In genomic region chr15:25244731-25245585, GRCh38 we compare ENCODE assay signal across 23 cellular contexts.
A peak's percentile ranks its signal among the peaks of the same experiment; 100 is the strongest.
DNase-seq lines count a peak whose midpoint lies in the region; ATAC-seq and TF ChIP-seq lines count a peak whose summit lies in the region.
"Had no signal": no experiment of that assay in that cellular context is flagged by ENCODE, and none has a peak within 500 bp of the region (broad histone marks: within the 10 kb centered on the region; RNA-seq: fewer than 3 reads in every experiment).

No MANE protein-coding gene starts in this region.

- H3K27ac Mint-ChIP-seq in activated CD4-positive, alpha-beta memory T cell treated with anti-CD3 and anti-CD28 coated beads for 36 hours = no peak overlapping the region
- no peak overlapping the region for H3K27ac Mint-ChIP-seq in activated CD4-positive, alpha-beta memory T cell treated with anti-CD3 and anti-CD28 coated beads, Interleukin-2, amount 10 ng/mL, durations not matched to agents 7 days and 5 days
- H3K27ac Mint-ChIP-seq in chondrocyte (ENCODE audit: unreplicated experiment) = no peak overlapping the region
- H3K27ac Mint-ChIP-seq in activated T-helper 1 cell treated with anti-CD3 and anti-CD28 coated beads, Interleukin-12 subunit alpha, Interleukin-12 subunit beta, Interleukin-2, Interleukin-4 antibody, amounts not matched to agents 30 ng/mL and 10 ng/mL and 1 ng/mL, durations not matched to agents 14 hours and 24 hours and 36 hours = no peak overlapping the region

- H3K9me3 ChIP-seq in lower lobe of right lung = peaks cover 16% of the 10 kb centered on the region
- H3K9me3 ChIP-seq in stomach = peaks cover 5 to 98% (median 74%) of the 10 kb centered on the region in 4 donors

- TF ChIP-seq POLR2A in stomach (IDR thresholded peaks at IDR 0.05) = no peak

- no peaks in the 10 kb centered on the region for H3K4me1 Mint-ChIP-seq in activated CD4-positive, alpha-beta memory T cell treated with anti-CD3 and anti-CD28 coated beads for 36 hours (ENCODE audit: low read depth)
- no peaks in the 10 kb centered on the region for H3K4me1 Mint-ChIP-seq in activated CD4-positive, alpha-beta memory T cell treated with anti-CD3 and anti-CD28 coated beads, Interleukin-2, amount 10 ng/mL, durations not matched to agents 7 days and 5 days
- no peaks in the 10 kb centered on the region for H3K4me1 Mint-ChIP-seq in chondrocyte (ENCODE audit: low read depth)
- H3K4me1 Mint-ChIP-seq in activated T-helper 1 cell treated with anti-CD3 and anti-CD28 coated beads, Interleukin-12 subunit alpha, Interleukin-12 subunit beta, Interleukin-2, Interleukin-4 antibody, amounts not matched to agents 30 ng/mL and 10 ng/mL and 1 ng/mL, durations not matched to agents 14 hours and 24 hours and 36 hours (ENCODE audit: low read depth) = no peaks in the 10 kb centered on the region

- 81 to 92% (median 86%) methylated on average over 8 to 15 of the region's 15 CpGs for WGBS in stomach, 5 donors

- ATAC-seq in lower lobe of right lung = no peak
- ATAC-seq: activated CD4-positive, CD25-positive, alpha-beta regulatory T cell treated with anti-CD3 and anti-CD28 coated beads, Interleukin-2, amount 50 U/mL, for 24 hours had no signal

- H3K27me3 ChIP-seq in lower lobe of right lung (ENCODE audit: low read depth) = no peaks in the 10 kb centered on the region
- no peaks in the 10 kb centered on the region for H3K27me3 ChIP-seq in stomach
- H3K27me3 ChIP-seq: BLaER1 treated with 17β-estradiol and CSF1 and Interleukin-3, amounts not matched to agents 10 nM and 100 nM; SJSA1 had no signal

- peak; percentile 6 for DNase-seq in activated CD4-positive, alpha-beta memory T cell treated with anti-CD3 and anti-CD28 coated beads for 36 hours
- DNase-seq in activated CD4-positive, alpha-beta memory T cell treated with anti-CD3 and anti-CD28 coated beads, Interleukin-2, amount 10 ng/mL, durations not matched to agents 7 days and 5 days = no peak
- peak; percentile 66 for DNase-seq in chondrocyte (ENCODE audit: low spot score)
- DNase-seq in lower lobe of right lung = peak; percentile 35
- peak; percentile 19 for DNase-seq in stomach
- no peak for DNase-seq in activated T-helper 1 cell treated with anti-CD3 and anti-CD28 coated beads, Interleukin-12 subunit alpha, Interleukin-12 subunit beta, Interleukin-2, Interleukin-4 antibody, amounts not matched to agents 30 ng/mL and 10 ng/mL and 1 ng/mL, durations not matched to agents 14 hours and 24 hours and 36 hours (ENCODE audit: low spot score)
- no peak for DNase-seq in germinal center (ENCODE audit: low spot score)
- DNase-seq in NCI-H774 (lab: John Stamatoyannopoulos, UW) = no peak
- DNase-seq: activated naive CD4-positive, alpha-beta T cell treated with Interleukin-2 at 50 U/mL for 16 hours; foreskin fibroblast; GDM1; KBM-7; NCI-H1048; NCI-H2081; NCI-H526 treated with DMSO at 0.1 percent for 48 hours; nucleus accumbens; OCI-M1; stimulated activated CD4-positive, alpha-beta T cell treated with anti-CD3 and anti-CD28 coated beads, Interleukin-4, amount 100 ng/mL, for 4 hours; substantia nigra had no signal

- CTCF ChIA-PET in activated CD4-positive, alpha-beta memory T cell treated with anti-CD3 and anti-CD28 coated beads for 36 hours (lab: Charles Lee) = no interaction called here
- CTCF ChIA-PET in activated CD4-positive, alpha-beta memory T cell treated with anti-CD3 and anti-CD28 coated beads, Interleukin-2, amount 10 ng/mL, durations not matched to agents 7 days and 5 days (lab: Charles Lee) = no interaction called here

- H3K27ac ChIP-seq in lower lobe of right lung = no peak overlapping the region
- H3K27ac ChIP-seq in stomach = no peak overlapping the region
- H3K27ac ChIP-seq: BLaER1 treated with 17β-estradiol and CSF1 and Interleukin-3, amounts not matched to agents 10 nM and 100 nM; SJSA1; skin epidermis had no signal

- no peaks in the 10 kb centered on the region for H3K36me3 Mint-ChIP-seq in activated CD4-positive, alpha-beta memory T cell treated with anti-CD3 and anti-CD28 coated beads for 36 hours
- no peaks in the 10 kb centered on the region for H3K36me3 Mint-ChIP-seq in activated CD4-positive, alpha-beta memory T cell treated with anti-CD3 and anti-CD28 coated beads, Interleukin-2, amount 10 ng/mL, durations not matched to agents 7 days and 5 days (ENCODE audit: low read depth)
- H3K36me3 Mint-ChIP-seq in chondrocyte (ENCODE audit: low read depth) = no peaks in the 10 kb centered on the region
- no peaks in the 10 kb centered on the region for H3K36me3 Mint-ChIP-seq in activated T-helper 1 cell treated with anti-CD3 and anti-CD28 coated beads, Interleukin-12 subunit alpha, Interleukin-12 subunit beta, Interleukin-2, Interleukin-4 antibody, amounts not matched to agents 30 ng/mL and 10 ng/mL and 1 ng/mL, durations not matched to agents 14 hours and 24 hours and 36 hours (ENCODE audit: low read depth)

- H3K4me3 ChIP-seq in lower lobe of right lung (no peak overlapping the region), stomach (no peak overlapping the region)
- H3K4me3 ChIP-seq: BLaER1 treated with 17β-estradiol and CSF1 and Interleukin-3, amounts not matched to agents 10 nM and 100 nM; SJSA1; skin epidermis had no signal

- H3K36me3 ChIP-seq in lower lobe of right lung = no peaks in the 10 kb centered on the region
- peaks cover 0 to 6% (median 0%) of the 10 kb centered on the region in 4 donors for H3K36me3 ChIP-seq in stomach
- H3K36me3 ChIP-seq: BLaER1 treated with 17β-estradiol and CSF1 and Interleukin-3, amounts not matched to agents 10 nM and 100 nM; SJSA1 had no signal

- no peak for TF ChIP-seq EP300 in stomach (IDR thresholded peaks at IDR 0.05)

- POLR2A ChIA-PET in activated CD4-positive, alpha-beta memory T cell treated with anti-CD3 and anti-CD28 coated beads for 36 hours (lab: Charles Lee) = no interaction called here
- POLR2A ChIA-PET in activated CD4-positive, alpha-beta memory T cell treated with anti-CD3 and anti-CD28 coated beads, Interleukin-2, amount 10 ng/mL, durations not matched to agents 7 days and 5 days (lab: Charles Lee) = no interaction called here

- H3K4me3 Mint-ChIP-seq in activated CD4-positive, alpha-beta memory T cell treated with anti-CD3 and anti-CD28 coated beads for 36 hours = no peak overlapping the region
- no peak overlapping the region for H3K4me3 Mint-ChIP-seq in activated CD4-positive, alpha-beta memory T cell treated with anti-CD3 and anti-CD28 coated beads, Interleukin-2, amount 10 ng/mL, durations not matched to agents 7 days and 5 days
- H3K4me3 Mint-ChIP-seq in chondrocyte (ENCODE audit: unreplicated experiment) = no peak overlapping the region
- H3K4me3 Mint-ChIP-seq in activated T-helper 1 cell treated with anti-CD3 and anti-CD28 coated beads, Interleukin-12 subunit alpha, Interleukin-12 subunit beta, Interleukin-2, Interleukin-4 antibody, amounts not matched to agents 30 ng/mL and 10 ng/mL and 1 ng/mL, durations not matched to agents 14 hours and 24 hours and 36 hours = no peak overlapping the region

- H3K27me3 Mint-ChIP-seq in activated CD4-positive, alpha-beta memory T cell treated with anti-CD3 and anti-CD28 coated beads for 36 hours = no peaks in the 10 kb centered on the region
- no peaks in the 10 kb centered on the region for H3K27me3 Mint-ChIP-seq in activated CD4-positive, alpha-beta memory T cell treated with anti-CD3 and anti-CD28 coated beads, Interleukin-2, amount 10 ng/mL, durations not matched to agents 7 days and 5 days
- H3K27me3 Mint-ChIP-seq in chondrocyte (ENCODE audit: low read depth) = no peaks in the 10 kb centered on the region
- no peaks in the 10 kb centered on the region for H3K27me3 Mint-ChIP-seq in activated T-helper 1 cell treated with anti-CD3 and anti-CD28 coated beads, Interleukin-12 subunit alpha, Interleukin-12 subunit beta, Interleukin-2, Interleukin-4 antibody, amounts not matched to agents 30 ng/mL and 10 ng/mL and 1 ng/mL, durations not matched to agents 14 hours and 24 hours and 36 hours (ENCODE audit: insufficient read depth)

- peaks cover 17% of the 10 kb centered on the region for H3K9me3 Mint-ChIP-seq in activated CD4-positive, alpha-beta memory T cell treated with anti-CD3 and anti-CD28 coated beads for 36 hours
- peaks cover 29% of the 10 kb centered on the region for H3K9me3 Mint-ChIP-seq in activated CD4-positive, alpha-beta memory T cell treated with anti-CD3 and anti-CD28 coated beads, Interleukin-2, amount 10 ng/mL, durations not matched to agents 7 days and 5 days
- H3K9me3 Mint-ChIP-seq in chondrocyte (ENCODE audit: low read depth) = peaks cover 26% of the 10 kb centered on the region
- peaks cover 47% of the 10 kb centered on the region for H3K9me3 Mint-ChIP-seq in activated T-helper 1 cell treated with anti-CD3 and anti-CD28 coated beads, Interleukin-12 subunit alpha, Interleukin-12 subunit beta, Interleukin-2, Interleukin-4 antibody, amounts not matched to agents 30 ng/mL and 10 ng/mL and 1 ng/mL, durations not matched to agents 14 hours and 24 hours and 36 hours

- H3K4me1 ChIP-seq in lower lobe of right lung (no peaks in the 10 kb centered on the region), stomach (no peaks in the 10 kb centered on the region)
- H3K4me1 ChIP-seq: BLaER1 treated with 17β-estradiol and CSF1 and Interleukin-3, amounts not matched to agents 10 nM and 100 nM; SJSA1 had no signal

- no peak for TF ChIP-seq CTCF in chondrocyte (IDR thresholded peaks at IDR 0.05)
- no peak for TF ChIP-seq CTCF in lower lobe of right lung (IDR thresholded peaks at IDR 0.05)
- TF ChIP-seq CTCF in stomach (IDR thresholded peaks at IDR 0.05) = no peak

- intact Hi-C loops in activated CD4-positive, alpha-beta memory T cell treated with anti-CD3 and anti-CD28 coated beads for 36 hours (cut with micrococcal nuclease) = no loop called here
- intact Hi-C loops in lower lobe of right lung (cut with DNase I) = no loop called here
- intact Hi-C loops in stomach (cut with DNase I; ENCODE audit: low total_unique reads) = no loop called here
- intact Hi-C loops in activated T-helper 1 cell treated with anti-CD3 and anti-CD28 coated beads, Interleukin-12 subunit alpha, Interleukin-12 subunit beta, Interleukin-2, Interleukin-4 antibody, amounts not matched to agents 30 ng/mL and 10 ng/mL and 1 ng/mL, durations not matched to agents 14 hours and 24 hours and 36 hours (cut with micrococcal nuclease) = no loop called here

Comparison
In these comparisons a context has a peak if more than half of its experiments do, and no peak if none do; other contexts are left out.
1. DNase-seq: peak in activated CD4-positive, alpha-beta memory T cell treated with anti-CD3 and anti-CD28 coated beads for 36 hours (single experiment), chondrocyte (single experiment), lower lobe of right lung (single experiment) and stomach (single experiment); none in activated CD4-positive, alpha-beta memory T cell treated with anti-CD3 and anti-CD28 coated beads, Interleukin-2, amount 10 ng/mL, durations not matched to agents 7 days and 5 days (single experiment), activated T-helper 1 cell treated with anti-CD3 and anti-CD28 coated beads, Interleukin-12 subunit alpha, Interleukin-12 subunit beta, Interleukin-2, Interleukin-4 antibody, amounts not matched to agents 30 ng/mL and 10 ng/mL and 1 ng/mL, durations not matched to agents 14 hours and 24 hours and 36 hours (single experiment), germinal center (single experiment) and NCI-H774 (single experiment).